1 cellular context compared by ENCODE assay signal in genomic region chr6:123913858-123914257, GRCh38.
TF ChIP-seq lines count a peak whose summit lies in the region.

No MANE protein-coding gene starts in this region.

TF ChIP-seq in GM23338, 12 proteins besides CTCF, POLR2A, EP300 and RAD21 (continued from another document):
- TF ChIP-seq ZNF462 (CRISPR knock-in tag; IDR thresholded peaks at IDR 0.05) (no peak), ZNF331 (CRISPR knock-in tag; IDR thresholded peaks at IDR 0.05; ENCODE audit: low read depth) (no peak), STAT1 (IDR thresholded peaks at IDR 0.05; ENCODE audit: unreplicated experiment) (no peak), CREB1 (CRISPR knock-in tag; IDR thresholded peaks at IDR 0.05; ENCODE audit: low read depth) (no peak), EZH2 (IDR thresholded peaks at IDR 0.05; ENCODE audit: low read depth, unreplicated experiment) (no peak), ZNF114 (CRISPR knock-in tag; IDR thresholded peaks at IDR 0.05) (no peak), JUNB (IDR thresholded peaks at IDR 0.05; ENCODE audit: unreplicated experiment) (no peak), REST (IDR thresholded peaks at IDR 0.05; ENCODE audit: unreplicated experiment) (no peak)
